1 cellular context compared by ENCODE assay signal in genomic region chr2:171630812-171631626, GRCh38.
TF ChIP-seq lines count a peak whose summit lies in the region.

No MANE protein-coding gene starts in this region.

TF ChIP-seq in K562, 482 proteins besides CTCF, POLR2A, EP300 and RAD21 (continued from another document and continues in another):
- no peak for TF ChIP-seq ZBTB40 (IDR thresholded peaks at IDR 0.05)
- no peak for TF ChIP-seq ZBTB40 (CRISPR knock-in tag; IDR thresholded peaks at IDR 0.05)
- peak; percentile 57 to 91; a peak in 2 of 4 replicates for TF ChIP-seq TEAD1 (CRISPR knock-in tag; IDR thresholded peaks at IDR 0.05)
- no peak for TF ChIP-seq ZNF76 (CRISPR knock-in tag; IDR thresholded peaks at IDR 0.05; ENCODE audit: borderline replicate concordance)
- TF ChIP-seq SMAD2 (IDR thresholded peaks at IDR 0.05; ENCODE audit: low read depth, low read length), result no peak
- no peak for TF ChIP-seq HNRNPH1 (optimal IDR thresholded peaks at IDR 0.05; ENCODE audit: low read depth, low read length)
- no peak for TF ChIP-seq HMG20B (CRISPR knock-in tag; IDR thresholded peaks at IDR 0.05)
- TF ChIP-seq UBTF (IDR thresholded peaks at IDR 0.05; ENCODE audit: borderline replicate concordance in 1 of 2, low read depth in 2 of 2, low read length in 2 of 2), result no peak
- TF ChIP-seq RERE (CRISPR knock-in tag; IDR thresholded peaks at IDR 0.05; ENCODE audit: borderline replicate concordance), result no peak
- TF ChIP-seq JUN (IDR thresholded peaks at IDR 0.05; ENCODE audit: borderline replicate concordance, low read depth, low read length), result peak; percentile 70
- no peak for TF ChIP-seq JUN (CRISPR knock-in tag; IDR thresholded peaks at IDR 0.05; ENCODE audit: borderline replicate concordance)
- no peak for TF ChIP-seq ZSCAN29 (IDR thresholded peaks at IDR 0.05)
- TF ChIP-seq GTF2E2 (tag; IDR thresholded peaks at IDR 0.05), result no peak
- peak; percentile 100 for TF ChIP-seq CBX5 (IDR thresholded peaks at IDR 0.05; ENCODE audit: borderline replicate concordance, low read depth)
- TF ChIP-seq THRA (IDR thresholded peaks at IDR 0.05), result no peak
- TF ChIP-seq PHTF2 (CRISPR knock-in tag; IDR thresholded peaks at IDR 0.05), result no peak
- TF ChIP-seq TAF15 (IDR thresholded peaks at IDR 0.05; ENCODE audit: low read depth, low read length), result no peak
- TF ChIP-seq NCOR1 (IDR thresholded peaks at IDR 0.05), result peak; percentile 96
- no peak for TF ChIP-seq AFF4 (CRISPR knock-in tag; IDR thresholded peaks at IDR 0.05)
- peak in 1 of 2 experiments; percentile 25; a peak in 1 of 4 replicates for TF ChIP-seq ZNF639 (CRISPR knock-in tag; conservative IDR thresholded peaks at IDR 0.05 in 1 of 2, IDR thresholded peaks at IDR 0.05 in 1 of 2)
- TF ChIP-seq HNRNPLL (IDR thresholded peaks at IDR 0.05; ENCODE audit: low read depth, low read length, poor library complexity, severe bottlenecking), result no peak
- no peak for TF ChIP-seq POLR2G (IDR thresholded peaks at IDR 0.05; ENCODE audit: low read depth, low read length)
- peak; percentile 86; the same call in 1 of the 2 replicates for TF ChIP-seq XRCC3 (IDR thresholded peaks at IDR 0.05)
- TF ChIP-seq ZNF143 (CRISPR knock-in tag; IDR thresholded peaks at IDR 0.05), result no peak
- no peak for TF ChIP-seq RBM39 (optimal IDR thresholded peaks at IDR 0.05; ENCODE audit: low read depth, low read length)
- TF ChIP-seq MEF2D (tag; conservative IDR thresholded peaks at IDR 0.05; ENCODE audit: low read depth), result peak; percentile 75
- no peak for TF ChIP-seq ZC3H11A (IDR thresholded peaks at IDR 0.05; ENCODE audit: low read depth, low read length)
- no peak for TF ChIP-seq PREB (CRISPR knock-in tag; IDR thresholded peaks at IDR 0.05)
- TF ChIP-seq HIVEP1 (CRISPR knock-in tag; IDR thresholded peaks at IDR 0.05), result no peak
- TF ChIP-seq SRF (CRISPR knock-in tag; IDR thresholded peaks at IDR 0.05), result no peak; a peak in 1 of 4 replicates
- no peak for TF ChIP-seq CHD1 (IDR thresholded peaks at IDR 0.05; ENCODE audit: low read length)
- peak; percentile 90 for TF ChIP-seq FOXM1 (IDR thresholded peaks at IDR 0.05; ENCODE audit: low read depth)
- TF ChIP-seq FOXM1 (CRISPR knock-in tag; IDR thresholded peaks at IDR 0.05; ENCODE audit: low read depth), result no peak
